Comparison of ENCODE assay signal across 8 cellular contexts in genomic region chr13:72727417-72728289, GRCh38. TPM values are rescaled to one million over a fixed set of nuclear protein-coding genes. Genes with fewer than 3 reads are reported as not detected.
A peak's percentile ranks its signal among the peaks of the same experiment; 100 is the strongest.
DNase-seq lines count a peak whose midpoint lies in the region; ATAC-seq and TF ChIP-seq lines count a peak whose summit lies in the region.

TSS of gene BORA (plus strand) at chr13:72727923. CDS start at chr13:72728941, 1,018 bp downstream.
TSS of gene MZT1 (minus strand) at chr13:72727629. CDS start at chr13:72727602, 27 bp downstream.

- ATAC-seq in HG03432 (IDR thresholded peaks at IDR 0.05; ENCODE audit: unreplicated experiment) = peak; percentile 95
- ATAC-seq in activated CD4-positive, CD25-positive, alpha-beta regulatory T cell treated with anti-CD3 and anti-CD28 coated beads, Interleukin-2, amount 50 U/mL, for 24 hours = peak; percentile 95 to 96

- TF ChIP-seq POLR2A in GM19193 (IDR thresholded peaks at IDR 0.05; ENCODE audit: extremely low read depth, insufficient read depth, insufficient read length) = peak; percentile 88

- DNase-seq in Ammon's horn (ENCODE audit: low spot score) (peak; percentile 97), NCI-H460 (ENCODE audit: extremely low read depth, low read depth) (peak; percentile 93), cerebellar cortex (ENCODE audit: low spot score) (peak; percentile 97), iris pigment epithelial cell (ENCODE audit: low read depth) (peak; percentile 99)
- peak; percentile 90 to 91 for DNase-seq in stimulated activated CD4-positive, alpha-beta T cell treated with anti-CD3 and anti-CD28 coated beads, Interleukin-12 subunit alpha, Interleukin-12 subunit beta, amount 100 ng/mL, for 24 hours (ENCODE audit: low read depth in 2 of 2)

RNA-seq across cellular contexts. Expression of gene BORA, which starts in this region (rescaled TPM):
- 12.6 and 14.6 TPM in 2 replicates for total RNA-seq in NCI-H460 (2014; rRNA removed; shearing (Covaris generic))
- polyA plus RNA-seq in NCI-H460 (2014; cell fraction: nucleus; rRNA removed) = 12.7 and 21.3 TPM in 2 replicates

RNA-seq across cellular contexts. Expression of gene MZT1, which starts in this region (rescaled TPM):
- 32.2 and 37.2 TPM in 2 replicates for total RNA-seq in NCI-H460 (2014; rRNA removed; shearing (Covaris generic))
- 37.7 and 41.1 TPM in 2 replicates for polyA plus RNA-seq in NCI-H460 (2014; cell fraction: nucleus; rRNA removed)

Comparison
In these comparisons a context has a peak if more than half of its experiments do, and no peak if none do; other contexts are left out.
1. Peak in every context shown above with its lines: DNase-seq and ATAC-seq.